In genomic region chr17:81119223-81120148, GRCh38 we compare ENCODE assay signal across 9 cellular contexts. TPM values are rescaled to one million over a fixed set of nuclear protein-coding genes. Genes with fewer than 3 reads are reported as not detected.
DNase-seq lines count a peak whose midpoint lies in the region; ATAC-seq and TF ChIP-seq lines count a peak whose summit lies in the region.
"Had no signal": no experiment of that assay in that cellular context is flagged by ENCODE, and none has a peak within 500 bp of the region (broad histone marks: within the 10 kb centered on the region; RNA-seq: fewer than 3 reads in every experiment).

No MANE protein-coding gene starts in this region.

- no peaks in the 10 kb centered on the region for H3K27me3 Mint-ChIP-seq in CD4-positive, alpha-beta T cell
- H3K27me3 Mint-ChIP-seq in neural crest cell (ENCODE audit: low read depth): peaks cover 3% of the 10 kb centered on the region
- no peaks in the 10 kb centered on the region for H3K27me3 Mint-ChIP-seq in stimulated activated naive CD8-positive, alpha-beta T cell treated with anti-CD3 and anti-CD28 coated beads, Interleukin-15, amount 100 ng/mL, for 72 hours

- intact Hi-C loops in CD4-positive, alpha-beta T cell (cut with DNase I, micrococcal nuclease): no loop called here

- no peaks in the 10 kb centered on the region for H3K36me3 Mint-ChIP-seq in CD4-positive, alpha-beta T cell (ENCODE audit: low read depth)
- no peaks in the 10 kb centered on the region for H3K36me3 Mint-ChIP-seq in neural crest cell (ENCODE audit: low read depth)

- no peak overlapping the region for H3K27ac ChIP-seq in CD4-positive, alpha-beta T cell (ENCODE audit: low read depth, low read length)
- no peak overlapping the region for H3K27ac ChIP-seq in RWPE2 (ENCODE audit: poor library complexity, severe bottlenecking)
- H3K27ac ChIP-seq: KMS-11 had no signal

- CTCF ChIA-PET in CD4-positive, alpha-beta T cell (lab: Charles Lee): interaction anchor here (4.8 kb wide), 1 partner anchor 18 kb away, joined by 13 read pairs; no protein-coding TSS in a partner anchor

- H3K27ac Mint-ChIP-seq in CD4-positive, alpha-beta T cell: peak overlapping the region; percentile 63
- H3K27ac Mint-ChIP-seq in neural crest cell (ENCODE audit: unreplicated experiment): peak overlapping the region; percentile 86
- peak overlapping the region in 1 of 2 donors; percentile 92 for H3K27ac Mint-ChIP-seq in stimulated activated naive CD8-positive, alpha-beta T cell treated with anti-CD3 and anti-CD28 coated beads, Interleukin-15, amount 100 ng/mL, for 72 hours

- POLR2A ChIA-PET in CD4-positive, alpha-beta T cell (lab: Charles Lee): no interaction called here

- TF ChIP-seq CTCF in CD4-positive, alpha-beta T cell (IDR thresholded peaks at IDR 0.05): no peak
- peak; percentile 46 for TF ChIP-seq CTCF in RWPE2 (IDR thresholded peaks at IDR 0.05; ENCODE audit: poor library complexity, severe bottlenecking)
- peak; percentile 3 for TF ChIP-seq CTCF in foreskin fibroblast (IDR thresholded peaks at IDR 0.05; ENCODE audit: low read depth, low read length)
- peak; percentile 24 for TF ChIP-seq CTCF in neural crest cell (conservative IDR thresholded peaks at IDR 0.05)

- H3K27me3 ChIP-seq in CD4-positive, alpha-beta T cell (ENCODE audit: control insufficient read depth, insufficient read depth, low read length): no peaks in the 10 kb centered on the region
- peaks cover 11% of the 10 kb centered on the region for H3K27me3 ChIP-seq in RWPE2 (ENCODE audit: insufficient read depth, poor library complexity, severe bottlenecking)

- peak; percentile 82 for ATAC-seq in CD4-positive, alpha-beta T cell (ENCODE audit: poor library complexity)
- ATAC-seq in RWPE2 (ENCODE audit: low read depth) (peak; percentile 51), HG02610 (IDR thresholded peaks at IDR 0.05; ENCODE audit: unreplicated experiment) (no peak)
- ATAC-seq in stimulated activated naive CD8-positive, alpha-beta T cell treated with anti-CD3 and anti-CD28 coated beads, Interleukin-15, amount 100 ng/mL, for 72 hours: peak; percentile 50

- no peaks in the 10 kb centered on the region for H3K36me3 ChIP-seq in RWPE2 (ENCODE audit: low read depth)

- H3K4me1 Mint-ChIP-seq in CD4-positive, alpha-beta T cell (ENCODE audit: low read depth): no peaks in the 10 kb centered on the region
- peaks cover 9% of the 10 kb centered on the region for H3K4me1 Mint-ChIP-seq in neural crest cell
- H3K4me1 Mint-ChIP-seq in stimulated activated naive CD8-positive, alpha-beta T cell treated with anti-CD3 and anti-CD28 coated beads, Interleukin-15, amount 100 ng/mL, for 72 hours: peaks cover 6% of the 10 kb centered on the region

- H3K9me3 ChIP-seq in CD4-positive, alpha-beta T cell (ENCODE audit: control insufficient read depth, low read length): no peaks in the 10 kb centered on the region
- no peaks in the 10 kb centered on the region for H3K9me3 ChIP-seq in RWPE2 (ENCODE audit: severe bottlenecking)

- H3K9me3 Mint-ChIP-seq in CD4-positive, alpha-beta T cell: no peaks in the 10 kb centered on the region
- no peaks in the 10 kb centered on the region for H3K9me3 Mint-ChIP-seq in neural crest cell
- H3K9me3 Mint-ChIP-seq in stimulated activated naive CD8-positive, alpha-beta T cell treated with anti-CD3 and anti-CD28 coated beads, Interleukin-15, amount 100 ng/mL, for 72 hours: no peaks in the 10 kb centered on the region

- H3K4me3 ChIP-seq in RWPE2 (ENCODE audit: severe bottlenecking) (peak overlapping the region; percentile 44), foreskin fibroblast (ENCODE audit: low read depth in 1 of 2, low read length in 2 of 2) (peak overlapping the region; percentile 39 to 48)

- peak overlapping the region; percentile 82 for H3K4me3 Mint-ChIP-seq in CD4-positive, alpha-beta T cell
- peak overlapping the region; percentile 34 for H3K4me3 Mint-ChIP-seq in neural crest cell
- H3K4me3 Mint-ChIP-seq in stimulated activated naive CD8-positive, alpha-beta T cell treated with anti-CD3 and anti-CD28 coated beads, Interleukin-15, amount 100 ng/mL, for 72 hours: peak overlapping the region; percentile 67 to 73

- no peaks in the 10 kb centered on the region for H3K4me1 ChIP-seq in RWPE2 (ENCODE audit: insufficient read depth, poor library complexity, severe bottlenecking)

- DNase-seq in CD4-positive, alpha-beta T cell: peak; percentile 38 to 89 (median 73)
- DNase-seq in HK-2 (ENCODE audit: unreplicated experiment) (peak; percentile 79), RWPE2 (ENCODE audit: low spot score) (peak; percentile 99), activated gamma-delta T cell treated with Interleukin-2 at 50 U/mL for 16 hours (peak; percentile 64), foreskin fibroblast (peak; percentile 96 to 98), neural crest cell (ENCODE audit: low read depth, low spot score) (peak; percentile 85)
- peak; percentile 84 to 85 for DNase-seq in stimulated activated naive CD8-positive, alpha-beta T cell treated with anti-CD3 and anti-CD28 coated beads, Interleukin-15, amount 100 ng/mL, for 72 hours

RNA-seq across cellular contexts. Expression of gene PVALEF, which starts 45.8 kb away (rescaled TPM):
- total RNA-seq in CD4-positive, alpha-beta T cell: not detected
- total RNA-seq in neural crest cell: not detected in 2 replicates

RNA-seq across cellular contexts. Expression of gene AATK, which starts 46.5 kb away (rescaled TPM):
- under 1 TPM; 0.25 to 0.82 TPM for total RNA-seq in CD4-positive, alpha-beta T cell
- 6.0 and 6.7 TPM in 2 replicates for total RNA-seq in neural crest cell
